In the genomic region with DNA sequence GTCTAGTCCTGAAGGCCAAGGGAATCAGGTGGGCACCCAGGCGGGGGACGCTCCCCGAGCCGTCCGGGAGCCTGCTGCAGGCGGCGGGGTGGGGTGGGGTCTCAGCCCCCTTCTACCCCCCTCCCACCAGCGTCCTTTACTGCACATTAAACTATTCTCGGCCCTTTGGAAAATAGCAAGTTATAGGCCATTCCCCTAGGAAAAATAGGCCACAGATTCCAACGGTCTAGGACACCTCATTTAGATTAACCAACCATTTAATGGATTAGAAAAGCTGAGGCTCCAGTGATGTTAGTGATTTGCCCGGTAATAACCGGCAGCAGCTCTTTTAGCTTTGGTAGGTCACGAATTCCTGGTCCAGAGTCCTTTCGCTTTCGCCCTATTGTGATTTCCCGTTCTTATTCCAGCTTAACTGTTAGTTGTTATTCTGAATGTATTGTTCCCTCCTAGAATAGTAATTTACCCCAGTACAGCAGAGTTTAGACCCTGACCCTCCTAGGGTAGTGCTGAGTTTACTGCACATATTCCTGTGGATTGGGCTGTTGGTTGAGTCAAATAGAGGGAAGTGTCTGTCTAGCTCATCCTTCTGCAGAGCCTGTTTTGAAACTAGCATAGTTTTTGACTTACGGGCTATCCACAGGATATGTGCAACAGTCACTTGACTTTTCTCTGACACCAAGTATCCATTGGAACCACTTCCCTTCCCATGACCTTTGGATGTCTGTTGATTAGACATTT, we compare ENCODE assay signal across 8 cellular contexts. TPM values are rescaled to one million over a fixed set of nuclear protein-coding genes. Genes with fewer than 3 reads are reported as not detected.
A peak's percentile ranks its signal among the peaks of the same experiment; 100 is the strongest.
DNase-seq lines count a peak whose midpoint lies in the region; ATAC-seq, FAIRE-seq and TF ChIP-seq lines count a peak whose summit lies in the region.

No MANE protein-coding gene starts in this region.

- POLR2A ChIA-PET in endothelial cell of umbilical vein (lab: Charles Lee) = interaction anchor here (2.0 kb wide), 1 partner anchor 14 kb away, joined by 9 read pairs; a partner anchor contains a TSS

- peaks cover 18% of the 10 kb centered on the region for H3K36me3 ChIP-seq in ACC112 (ENCODE audit: insufficient read depth, low read length)
- H3K36me3 ChIP-seq in SK-N-MC (ENCODE audit: insufficient read depth, low read length) = peaks cover 20% of the 10 kb centered on the region; the same call in 1 of the 2 replicates
- peaks cover 6 to 8% of the 10 kb centered on the region in 2 experiments for H3K36me3 ChIP-seq in endothelial cell of umbilical vein (ENCODE audit: control insufficient read depth in 2 of 2, extremely low read depth in 1 of 2, insufficient read depth in 2 of 2, low read length in 2 of 2)
- H3K36me3 ChIP-seq in urinary bladder (ENCODE audit: insufficient read depth) = no peaks in the 10 kb centered on the region

- H3K4me3 ChIP-seq in ACC112 (ENCODE audit: low read depth, low read length) = peak overlapping the region; percentile 81
- peak overlapping the region; percentile 98 for H3K4me3 ChIP-seq in GM12865 (ENCODE audit: low read depth, low read length)
- H3K4me3 ChIP-seq in SK-N-MC = peak overlapping the region; percentile 81
- H3K4me3 ChIP-seq in endothelial cell of umbilical vein (replicated peaks in 1 of 3; ENCODE audit: insufficient read depth in 1 of 3, low read depth in 1 of 3, low read length in 3 of 3) = peak overlapping the region; percentile 65 to 99 (median 82)
- peak overlapping the region; percentile 93 for H3K4me3 ChIP-seq in urinary bladder (ENCODE audit: low read depth, low read length)

- dilution Hi-C loops in endothelial cell of umbilical vein (cut with MboI; ENCODE audit: extremely low pct_ligation_motif_present, low sequenced_read_pairs) = no loop called here

- peak; percentile 58 for TF ChIP-seq POLR2A in endothelial cell of umbilical vein (IDR thresholded peaks at IDR 0.05; ENCODE audit: low read depth, low read length)

- under 1% methylated on average over 17 of the region's 17 CpGs for WGBS in urinary bladder

- no peaks in the 10 kb centered on the region for H3K9me3 ChIP-seq in SK-N-MC (ENCODE audit: low read depth, low read length)
- H3K9me3 ChIP-seq in endothelial cell of umbilical vein (replicated peaks; ENCODE audit: control insufficient read depth, insufficient read depth, low read length) = no peaks in the 10 kb centered on the region

- FAIRE-seq in endothelial cell of umbilical vein (lab: Jason Lieb, UNC) = peak; percentile 69

- ATAC-seq in HG03135 (IDR thresholded peaks at IDR 0.05; ENCODE audit: unreplicated experiment) = peak; percentile 31

- BruUV-seq in endothelial cell of umbilical vein (replicated peaks; lab: Mats Ljungman, UMichigan) = TSS peak; percentile 96

- H3K9ac ChIP-seq in SK-N-MC (ENCODE audit: insufficient read length) = peak overlapping the region; percentile 85
- peak overlapping the region; percentile 98 for H3K9ac ChIP-seq in endothelial cell of umbilical vein (replicated peaks; ENCODE audit: extremely low read depth, insufficient read depth, low read length)

- no peaks in the 10 kb centered on the region for H3K9me1 ChIP-seq in endothelial cell of umbilical vein (replicated peaks; ENCODE audit: control insufficient read depth, extremely low read depth, insufficient read depth, low read length)

- H3K4me1 ChIP-seq in ACC112 (ENCODE audit: control insufficient read depth, insufficient read depth, low read length, unreplicated experiment) (peaks cover 47% of the 10 kb centered on the region), endothelial cell of umbilical vein (ENCODE audit: control insufficient read depth, extremely low read depth, insufficient read depth, low read length) (peaks cover 51% of the 10 kb centered on the region), urinary bladder (ENCODE audit: insufficient read depth) (no peaks in the 10 kb centered on the region)

- H4K20me1 ChIP-seq in endothelial cell of umbilical vein (replicated peaks; ENCODE audit: control insufficient read depth, extremely low read depth, insufficient read depth, low read length) = no peaks in the 10 kb centered on the region

- peak overlapping the region; percentile 39 for H2AFZ ChIP-seq in ACC112 (ENCODE audit: low read length, unreplicated experiment)
- H2AFZ ChIP-seq in endothelial cell of umbilical vein (ENCODE audit: low read depth, low read length) = peak overlapping the region; percentile 86

- H3K27me3 ChIP-seq in ACC112 (ENCODE audit: insufficient read depth, low read length) (no peaks in the 10 kb centered on the region), endothelial cell of umbilical vein (ENCODE audit: control insufficient read depth in 2 of 2, insufficient read depth in 2 of 2, low read length in 2 of 2) (no peaks in the 10 kb centered on the region)

- H3K27ac ChIP-seq in ACC112 (ENCODE audit: low read depth, low read length) = peak overlapping the region; percentile 96
- H3K27ac ChIP-seq in SK-N-MC = peak overlapping the region; percentile 25; the same call in 1 of the 2 replicates
- H3K27ac ChIP-seq in endothelial cell of umbilical vein (ENCODE audit: insufficient read depth, low read depth, low read length) = peak overlapping the region; percentile 99
- peak overlapping the region; percentile 98 for H3K27ac ChIP-seq in urinary bladder (ENCODE audit: low read depth)

- TF ChIP-seq CTCF in GM12865 (IDR thresholded peaks at IDR 0.05; ENCODE audit: insufficient read depth, low read depth, low read length, missing control alignments) (no peak), endothelial cell of umbilical vein (IDR thresholded peaks at IDR 0.05; ENCODE audit: extremely low read depth in 1 of 2, insufficient read depth in 1 of 2, low read depth in 1 of 2, low read length in 2 of 2) (no peak)

- intact Hi-C loops in endothelial cell of umbilical vein (cut with micrococcal nuclease) = loop anchor here (2.0 to 5.0 kb wide), 3 partner anchors 211 to 368 kb away; no protein-coding TSS in a partner anchor

- H3K4me2 ChIP-seq in endothelial cell of umbilical vein (ENCODE audit: insufficient read depth, low read length) = peak overlapping the region; percentile 99

- H3K79me2 ChIP-seq in ACC112 (ENCODE audit: control insufficient read depth, insufficient read depth, low read length, unreplicated experiment) = peaks cover 56% of the 10 kb centered on the region
- peaks cover 51% of the 10 kb centered on the region for H3K79me2 ChIP-seq in endothelial cell of umbilical vein (ENCODE audit: control insufficient read depth, insufficient read depth, low read length)

- CTCF ChIA-PET in endothelial cell of umbilical vein (lab: Charles Lee) = interaction anchor here (1.0 to 3.2 kb wide), 10 partner anchors 9 to 367 kb away, joined by 3 to 28 read pairs (median 4); a partner anchor contains a TSS

- peak; percentile 22 for DNase-seq in GM12865 (ENCODE audit: low read depth)
- DNase-seq in SK-N-MC (ENCODE audit: low read depth, low spot score) = no peak
- peak; percentile 94 for DNase-seq in endothelial cell of umbilical vein (ENCODE audit: low read depth, low spot score)
- peak; percentile 59 for DNase-seq in midbrain (lab: John Stamatoyannopoulos, UW)
- no peak for DNase-seq in T1000 (lab: John Stamatoyannopoulos, UW)

TF ChIP-seq in endothelial cell of umbilical vein, 7 proteins besides CTCF, POLR2A, EP300 and RAD21 (continues in another document):
- TF ChIP-seq JUN (IDR thresholded peaks at IDR 0.05; ENCODE audit: borderline replicate concordance, insufficient read depth, insufficient read length, low read depth) = peak; percentile 78
- TF ChIP-seq, protein P1, sequence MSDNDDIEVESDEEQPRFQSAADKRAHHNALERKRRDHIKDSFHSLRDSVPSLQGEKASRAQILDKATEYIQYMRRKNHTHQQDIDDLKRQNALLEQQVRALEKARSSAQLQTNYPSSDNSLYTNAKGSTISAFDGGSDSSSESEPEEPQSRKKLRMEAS (IDR thresholded peaks at IDR 0.05; ENCODE audit: insufficient read depth, insufficient read length) = no peak
- no peak for TF ChIP-seq MYC (IDR thresholded peaks at IDR 0.05; ENCODE audit: low read depth, low read length)
- peak; percentile 71 for TF ChIP-seq POLR2AphosphoS5 (IDR thresholded peaks at IDR 0.05; ENCODE audit: insufficient read depth, low read depth, low read length)
- peak; percentile 69 for TF ChIP-seq FOS (IDR thresholded peaks at IDR 0.05; ENCODE audit: borderline replicate concordance, insufficient read depth, low read length)
- TF ChIP-seq GATA2 (IDR thresholded peaks at IDR 0.05; ENCODE audit: insufficient read depth, insufficient read length, low read depth, low read length) = peak; percentile 38

RNA-seq across cellular contexts. Expression of a gene that starts 0.7 kb away (rescaled TPM):
- total RNA-seq in endothelial cell of umbilical vein (195 and 211 TPM in 2 replicates), urinary bladder (50.0 TPM)
- polyA plus RNA-seq in endothelial cell of umbilical vein (85.6 and 124 TPM in 2 replicates), urinary bladder (114 TPM)
- polyA plus RNA-seq in endothelial cell of umbilical vein (2011; cell fraction: cytosol; rRNA removed) = 156 and 164 TPM in 2 replicates
- polyA plus RNA-seq in endothelial cell of umbilical vein (2011; cell fraction: nucleus; rRNA removed) = 64.9 and 85.2 TPM in 2 replicates
- polyA plus RNA-seq in endothelial cell of umbilical vein (2012) = 290 and 303 TPM in 2 replicates
- 33.9 and 46.7 TPM in 2 replicates for polyA minus RNA-seq in endothelial cell of umbilical vein
- polyA minus RNA-seq in endothelial cell of umbilical vein (2011; cell fraction: cytosol; rRNA and poly(A)+ RNA removed) = 55.1 TPM
- 25.7 and 36.3 TPM in 2 replicates for polyA minus RNA-seq in endothelial cell of umbilical vein (2011; cell fraction: nucleus; rRNA and poly(A)+ RNA removed)

RNA-seq across cellular contexts. Expression of a gene that starts 13.6 kb away (rescaled TPM):
- total RNA-seq in endothelial cell of umbilical vein (0.84 and 0.95 TPM in 2 replicates), urinary bladder (6.5 TPM)
- polyA plus RNA-seq in endothelial cell of umbilical vein (1.4 TPM in 2 replicates), urinary bladder (3.4 TPM)
- 0.87 and 1.1 TPM in 2 replicates for polyA plus RNA-seq in endothelial cell of umbilical vein (2011; cell fraction: cytosol; rRNA removed)
- 0.73 and 0.83 TPM in 2 replicates for polyA plus RNA-seq in endothelial cell of umbilical vein (2011; cell fraction: nucleus; rRNA removed)
- polyA plus RNA-seq in endothelial cell of umbilical vein (2012) = 1.2 and 2.4 TPM in 2 replicates
- polyA minus RNA-seq in endothelial cell of umbilical vein = 0.19 and 0.87 TPM in 2 replicates
- 1.4 TPM for polyA minus RNA-seq in endothelial cell of umbilical vein (2011; cell fraction: cytosol; rRNA and poly(A)+ RNA removed)
- 1.8 and 2.8 TPM in 2 replicates for polyA minus RNA-seq in endothelial cell of umbilical vein (2011; cell fraction: nucleus; rRNA and poly(A)+ RNA removed)

RNA-seq across cellular contexts. Expression of a gene that starts 23.2 kb away (rescaled TPM):
- total RNA-seq in endothelial cell of umbilical vein (not detected in 2 replicates), urinary bladder (1.4 TPM)
- polyA plus RNA-seq in endothelial cell of umbilical vein (0.03 and 0.04 TPM in 2 replicates), urinary bladder (0.19 TPM)
- 0.06 TPM in 2 replicates for polyA plus RNA-seq in endothelial cell of umbilical vein (2011; cell fraction: cytosol; rRNA removed)
- polyA plus RNA-seq in endothelial cell of umbilical vein (2011; cell fraction: nucleus; rRNA removed) = 0.07 and 0.22 TPM in 2 replicates
- 0.11 and 0.14 TPM in 2 replicates for polyA plus RNA-seq in endothelial cell of umbilical vein (2012)
- 0.21 TPM in 1 of 2 replicates, not detected in the other for polyA minus RNA-seq in endothelial cell of umbilical vein
- polyA minus RNA-seq in endothelial cell of umbilical vein (2011; cell fraction: cytosol; rRNA and poly(A)+ RNA removed) = 0.31 TPM
- not detected in 2 replicates for polyA minus RNA-seq in endothelial cell of umbilical vein (2011; cell fraction: nucleus; rRNA and poly(A)+ RNA removed)

Comparison
In these comparisons a context has a peak if more than half of its experiments do, and no peak if none do; other contexts are left out.
1. H3K27ac ChIP-seq: peak in every context shown above with its lines; median percentile 99 in endothelial cell of umbilical vein; 98 in urinary bladder; 96 in ACC112; 25 in SK-N-MC.
2. DNase-seq: peak in GM12865 (single experiment), endothelial cell of umbilical vein (single experiment) and midbrain (single experiment); none in SK-N-MC (single experiment) and T1000 (single experiment).
3. Peak in every context shown above with its lines, with median percentiles within 50 percentile points of each other: H3K4me3 ChIP-seq.